Comparison of ENCODE assay signal across 26 cellular contexts in the genomic region with DNA sequence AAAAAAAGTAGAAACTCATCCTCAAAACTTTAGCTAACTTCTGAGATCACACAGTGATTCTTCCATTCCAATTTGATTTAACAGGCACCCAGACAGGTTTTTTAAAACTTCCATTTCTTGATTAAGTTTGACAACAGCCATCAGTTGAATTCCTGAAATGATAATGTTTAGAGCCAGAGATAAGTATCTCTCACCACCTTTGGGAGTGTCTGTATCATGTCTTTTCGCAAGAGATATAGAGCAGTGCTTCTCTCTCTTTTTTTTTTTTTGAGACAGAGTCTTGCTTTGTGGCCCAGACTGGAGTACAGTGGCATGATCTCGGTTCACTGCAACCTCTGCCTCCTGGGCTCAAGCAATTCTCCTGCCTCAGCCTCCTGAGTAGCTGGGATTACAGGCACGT.
"Had no signal": no experiment of that assay in that cellular context is flagged by ENCODE, and none has a peak within 500 bp of the region (broad histone marks: within the 10 kb centered on the region; RNA-seq: fewer than 3 reads in every experiment).

No MANE protein-coding gene starts in this region.

- H3K4me3 ChIP-seq: stomach, suprapubic skin, testis, thoracic aorta, thyroid gland, tibial artery, tibial nerve, transverse colon, upper lobe of left lung, upper lobe of right lung, uterus, vagina had no signal

- DNase-seq: stimulated activated CD4-positive, alpha-beta T cell treated with anti-CD3 and anti-CD28 coated beads, Interleukin-2, amount 100 ng/mL, for 48 hours; stimulated activated CD4-positive, alpha-beta T cell treated with anti-CD3 and anti-CD28 coated beads, Interleukin-4, amount 100 ng/mL, for 1 hour; stimulated activated CD4-positive, alpha-beta T cell treated with anti-CD3 and anti-CD28 coated beads, Interleukin-4, amount 100 ng/mL, for 24 hours; stimulated activated CD4-positive, alpha-beta T cell treated with anti-CD3 and anti-CD28 coated beads, Interleukin-4, amount 100 ng/mL, for 4 hours; stimulated activated CD8-positive, alpha-beta memory T cell treated with anti-CD3 and anti-CD28 coated beads, Interleukin-4, amount 100 ng/mL, for 48 hours; stimulated activated naive B cell treated with anti-CD40 and anti-IgM and Interleukin-4, amounts not matched to agents 10 μg/mL and 1 μg/mL and 100 μg/mL, for 72 hours; stimulated activated naive CD4-positive, alpha-beta T cell; stimulated activated naive CD4-positive, alpha-beta T cell treated with Interleukin-2 at 50 U/mL for 16 hours; stimulated activated naive CD8-positive, alpha-beta T cell treated with anti-CD3 and anti-CD28 coated beads, Interleukin-15, amount 100 ng/mL, for 72 hours; stimulated activated naive CD8-positive, alpha-beta T cell treated with anti-CD3 and anti-CD28 coated beads, Interleukin-15, Interleukin-2, amounts not matched to agents 100 U/mL and 50 U/mL, for 24 hours; stomach; substantia nigra; testis; thyroid gland; tibial artery; transverse colon; upper lobe of left lung; upper lobe of right lung; uterus had no signal

- ATAC-seq: stimulated activated effector memory CD8-positive, alpha-beta T cell treated with anti-CD3 and anti-CD28 coated beads, Interleukin-12 subunit alpha, Interleukin-12 subunit beta, amount 100 ng/mL, for 72 hours; stimulated activated memory B cell treated with anti-CD40 and anti-IgM and Interleukin-4, amounts not matched to agents 10 μg/mL and 1 μg/mL and 100 μg/mL, for 72 hours; stimulated activated naive B cell treated with anti-CD40 and anti-IgM and Interleukin-4, amounts not matched to agents 10 μg/mL and 1 μg/mL and 100 μg/mL, for 72 hours; stimulated activated naive CD8-positive, alpha-beta T cell treated with anti-CD3 and anti-CD28 coated beads, Interleukin-15, amount 100 ng/mL, for 72 hours; stimulated activated naive CD8-positive, alpha-beta T cell treated with anti-CD3 and anti-CD28 coated beads, Interleukin-15, Interleukin-2, amounts not matched to agents 100 U/mL and 50 U/mL, for 24 hours; upper lobe of right lung had no signal

- H3K36me3 ChIP-seq: stomach, suprapubic skin, thoracic aorta, thyroid gland, tibial artery, tibial nerve, transverse colon, upper lobe of left lung, upper lobe of right lung, uterus, vagina had no signal

- FAIRE-seq: urothelium cell line had no signal

- H3K9me3 ChIP-seq: suprapubic skin, testis, thoracic aorta, thyroid gland, tibial artery, transverse colon, upper lobe of left lung, upper lobe of right lung, uterus, vagina had no signal

- H3K27me3 ChIP-seq: suprapubic skin, testis, thyroid gland, tibial artery, tibial nerve, transverse colon, upper lobe of left lung, upper lobe of right lung, uterus, vagina had no signal

- H3K4me1 ChIP-seq: stomach, suprapubic skin, testis, thyroid gland, tibial artery, tibial nerve, transverse colon, upper lobe of left lung, upper lobe of right lung, uterus, vagina had no signal

- H3K27ac ChIP-seq: stomach, suprapubic skin, testis, thoracic aorta, thyroid gland, tibial artery, tibial nerve, transverse colon, upper lobe of left lung, upper lobe of right lung, uterus, vagina had no signal
